22 cellular contexts compared by ENCODE assay signal in genomic region chr3:20078194-20078709, GRCh38. TPM values are rescaled to one million over a fixed set of nuclear protein-coding genes. Genes with fewer than 3 reads are reported as not detected.
DNase-seq lines count a peak whose midpoint lies in the region; ATAC-seq and TF ChIP-seq lines count a peak whose summit lies in the region.
"Had no signal": no experiment of that assay in that cellular context is flagged by ENCODE, and none has a peak within 500 bp of the region (broad histone marks: within the 10 kb centered on the region; RNA-seq: fewer than 3 reads in every experiment).

No MANE protein-coding gene starts in this region.

- no peak overlapping the region for H3K9ac ChIP-seq in IMR-90 (ENCODE audit: low read depth, low read length)
- H3K9ac ChIP-seq: neural progenitor cell had no signal

- H3K27me3 Mint-ChIP-seq in nephron progenitor cell (ENCODE audit: low read depth, poor library complexity), result peaks cover 3% of the 10 kb centered on the region
- H3K27me3 Mint-ChIP-seq: activated CD4-positive, alpha-beta memory T cell treated with anti-CD3 and anti-CD28 coated beads for 36 hours; type B pancreatic cell had no signal

- H4K5ac ChIP-seq in IMR-90 (ENCODE audit: low read depth, low read length), result peak overlapping the region; percentile 57; the same call in 1 of the 2 replicates

- dilution Hi-C loops in IMR-90 (cut with HindIII; ENCODE audit: low sequenced_read_pairs, unreplicated experiment), result no loop called here

- BruUV-seq in IMR-90 (replicated peaks; lab: Mats Ljungman, UMichigan), result no TSS peak

- no peak overlapping the region for H3K27ac ChIP-seq in IMR-90 (ENCODE audit: insufficient read depth, low read length)
- H3K27ac ChIP-seq: brain microvascular endothelial cell, HL-60, neural progenitor cell, PC-9 had no signal

- WGBS in IMR-90 (ENCODE audit: extremely low coverage in 2 of 2, insufficient read length in 1 of 2), 2 experiments, result no CpG with 5 or more reads among the region's 9 CpGs

- no peaks in the 10 kb centered on the region for H3K36me3 ChIP-seq in IMR-90 (ENCODE audit: control insufficient read depth, insufficient read depth, low read length)
- H3K36me3 ChIP-seq: brain microvascular endothelial cell, neural progenitor cell had no signal

- H3K36me3 Mint-ChIP-seq in nephron progenitor cell (ENCODE audit: low read depth), result no peaks in the 10 kb centered on the region
- H3K36me3 Mint-ChIP-seq: neural progenitor cell had no signal

- no peak overlapping the region for H3K4me3 ChIP-seq in IMR-90 (ENCODE audit: insufficient read depth, low read depth, low read length)
- H3K4me3 ChIP-seq: neural progenitor cell, PC-9 had no signal

- no peaks in the 10 kb centered on the region for H3K9me3 ChIP-seq in IMR-90 (ENCODE audit: control insufficient read depth, insufficient read depth, low read length)

- H3K18ac ChIP-seq in IMR-90 (ENCODE audit: low read depth, low read length), result peak overlapping the region; percentile 89; the same call in 1 of the 2 replicates

- H3K4me1 Mint-ChIP-seq in nephron progenitor cell, result peaks cover 55% of the 10 kb centered on the region

- peak overlapping the region; percentile 97 for H3K27ac Mint-ChIP-seq in nephron progenitor cell
- H3K27ac Mint-ChIP-seq: activated CD4-positive, alpha-beta memory T cell treated with anti-CD3 and anti-CD28 coated beads for 36 hours; neural progenitor cell; type B pancreatic cell had no signal

- no peak overlapping the region for H2AK5ac ChIP-seq in IMR-90 (ENCODE audit: low read depth, low read length)

- no peak overlapping the region for H2BK120ac ChIP-seq in IMR-90 (ENCODE audit: low read depth, low read length)

- no peak overlapping the region for H3K4ac ChIP-seq in IMR-90 (ENCODE audit: low read depth, low read length)

- H3K4me1 ChIP-seq in IMR-90 (ENCODE audit: control insufficient read depth, insufficient read depth, low read length), result no peaks in the 10 kb centered on the region; the same call in 1 of the 2 replicates

- H2BK5ac ChIP-seq in IMR-90 (ENCODE audit: low read depth, low read length, poor library complexity, severe bottlenecking), result no peak overlapping the region

- POLR2A ChIA-PET in IMR-90 (lab: Charles Lee; ENCODE audit: unreplicated experiment), result no interaction called here

- H3K9me1 ChIP-seq in IMR-90 (ENCODE audit: insufficient read depth, low read length), result peaks cover 3% of the 10 kb centered on the region; the same call in 1 of the 2 replicates

- no peak overlapping the region for H2BK20ac ChIP-seq in IMR-90 (ENCODE audit: low read depth, low read length)

- no peak overlapping the region for H2AFZ ChIP-seq in IMR-90 (replicated peaks; ENCODE audit: low read length, poor library complexity)
- H2AFZ ChIP-seq: neural progenitor cell, PC-9 had no signal

- intact Hi-C loops in IMR-90 (cut with micrococcal nuclease), result no loop called here

- no peak overlapping the region for H3K23ac ChIP-seq in IMR-90 (ENCODE audit: low read depth, low read length)

- no peak for ATAC-seq in IMR-90 (ENCODE audit: low read depth)
- ATAC-seq: sciatic nerve had no signal

- no peak overlapping the region for H3K14ac ChIP-seq in IMR-90 (replicated peaks; ENCODE audit: low read depth, low read length)

- no peak for TF ChIP-seq POLR2A in IMR-90 (IDR thresholded peaks at IDR 0.05; ENCODE audit: low read depth, low read length)

- no peak for DNase-seq in IMR-90
- peak; percentile 15 for DNase-seq in NCI-H2227 treated with DMSO at 0.1 percent for 48 hours (lab: John Stamatoyannopoulos, UW)
- peak; percentile 37 for DNase-seq in astrocyte of the hippocampus (ENCODE audit: low read depth, low spot score)
- DNase-seq in nephron progenitor cell, result no peak
- DNase-seq in stimulated activated CD4-positive, alpha-beta T cell treated with anti-CD3 and anti-CD28 coated beads, Interleukin-15, amount 100 ng/mL, for 24 hours, result no peak
- DNase-seq in activated CD4-positive, alpha-beta T cell treated with anti-CD3 and anti-CD28 coated beads, Interleukin-2, amount 50 U/mL, for 48 hours, result no peak
- no peak for DNase-seq in activated CD4-positive, alpha-beta T cell treated with anti-CD3 and anti-CD28 coated beads, Interleukin-2, amount 50 U/mL, for 1 hour
- DNase-seq: activated CD4-positive, alpha-beta memory T cell treated with anti-CD3 and anti-CD28 coated beads for 36 hours; activated CD4-positive, CD25-positive, alpha-beta regulatory T cell; activated CD8-positive, alpha-beta memory T cell treated with anti-CD3 and anti-CD28 coated beads, Interleukin-2, amount 50 U/mL, for 48 hours; activated effector memory CD4-positive, alpha-beta T cell treated with anti-CD3 and anti-CD28 coated beads, Interleukin-2, amount 50 U/mL, for 16 hours; brain microvascular endothelial cell; effector memory CD4-positive, alpha-beta T cell; EL; foreskin fibroblast; immature natural killer cell; NCI-H1092; PC-9 had no signal

- CTCF ChIA-PET in IMR-90 (lab: Yijun Ruan, JAX), result interaction anchor here (0.6 kb wide), 1 partner anchor 225 kb away, joined by 3 read pairs; no protein-coding TSS in a partner anchor

- H2AK9ac ChIP-seq in IMR-90 (replicated peaks; ENCODE audit: low read depth, low read length, poor library complexity), result no peak overlapping the region

- H3K27me3 ChIP-seq in IMR-90 (ENCODE audit: control insufficient read depth, insufficient read depth, low read length), result no peaks in the 10 kb centered on the region
- H3K27me3 ChIP-seq: brain microvascular endothelial cell, neural progenitor cell had no signal

- no peaks in the 10 kb centered on the region for H3K9me3 Mint-ChIP-seq in nephron progenitor cell
- H3K9me3 Mint-ChIP-seq: activated CD4-positive, alpha-beta memory T cell treated with anti-CD3 and anti-CD28 coated beads for 36 hours; immature natural killer cell; neural progenitor cell; type B pancreatic cell had no signal

- H4K91ac ChIP-seq in IMR-90 (ENCODE audit: insufficient read depth, low read depth, low read length), result no peak overlapping the region

- H2BK15ac ChIP-seq in IMR-90 (ENCODE audit: low read depth, low read length), result no peak overlapping the region

- in situ Hi-C loops in IMR-90 (cut with MboI; ENCODE audit: low sequenced_read_pairs), result no loop called here

- no peak overlapping the region for H3K56ac ChIP-seq in IMR-90 (ENCODE audit: extremely low read depth, insufficient read depth, low read length)

- no peak overlapping the region for H4K8ac ChIP-seq in IMR-90 (ENCODE audit: low read depth in 2 of 2, low read length in 2 of 2)

- no peaks in the 10 kb centered on the region for H4K20me1 ChIP-seq in IMR-90 (ENCODE audit: insufficient read depth, low read length)

- TF ChIP-seq RAD21 in IMR-90 (IDR thresholded peaks at IDR 0.05; ENCODE audit: low read length), result no peak

- H3K4me2 ChIP-seq in IMR-90 (ENCODE audit: low read depth, low read length), result no peak overlapping the region
- H3K4me2 ChIP-seq: neural progenitor cell, PC-9 had no signal

- TF ChIP-seq CTCF in IMR-90 (conservative IDR thresholded peaks at IDR 0.05; ENCODE audit: low read depth, low read length) (no peak), nephron progenitor cell (IDR thresholded peaks at IDR 0.05) (no peak)

- no peaks in the 10 kb centered on the region for H3K79me1 ChIP-seq in IMR-90 (ENCODE audit: low read depth in 1 of 2, low read length in 2 of 2)

- H3K4me3 Mint-ChIP-seq in nephron progenitor cell, result no peak overlapping the region
- H3K4me3 Mint-ChIP-seq: activated CD4-positive, alpha-beta memory T cell treated with anti-CD3 and anti-CD28 coated beads for 36 hours; immature natural killer cell; neural progenitor cell; type B pancreatic cell had no signal

TF ChIP-seq in IMR-90, 13 proteins besides CTCF, POLR2A, EP300 and RAD21:
- TF ChIP-seq MAFK (IDR thresholded peaks at IDR 0.05; ENCODE audit: low read depth, low read length) (no peak), RCOR1 (IDR thresholded peaks at IDR 0.05; ENCODE audit: insufficient replicate concordance, low read length) (no peak), USF2 (IDR thresholded peaks at IDR 0.05; ENCODE audit: low read depth, low read length) (no peak), NFE2L2 (IDR thresholded peaks at IDR 0.05; ENCODE audit: low read depth, low read length) (no peak), ELK1 (IDR thresholded peaks at IDR 0.05; ENCODE audit: borderline replicate concordance, low read depth, low read length) (no peak), RFX5 (IDR thresholded peaks at IDR 0.05; ENCODE audit: low read depth, low read length) (no peak), CHD1 (IDR thresholded peaks at IDR 0.05; ENCODE audit: low read depth, low read length) (no peak), MXI1 (IDR thresholded peaks at IDR 0.05; ENCODE audit: borderline replicate concordance, low read depth, low read length) (no peak), SMC3 (IDR thresholded peaks at IDR 0.05; ENCODE audit: low read depth, low read length) (no peak), BHLHE40 (IDR thresholded peaks at IDR 0.05; ENCODE audit: low read depth, low read length) (no peak)

RNA-seq across cellular contexts. Expression of gene KAT2B, which starts 38.0 kb away (rescaled TPM):
- total RNA-seq in IMR-90 (2012; rRNA removed), result 2.2 and 3.1 TPM in 2 replicates
- polyA plus RNA-seq in IMR-90 (2012; rRNA removed), result 1.6 and 2.0 TPM in 2 replicates
- 0.32 and 0.34 TPM in 2 replicates for polyA plus RNA-seq in IMR-90 (2012; cell fraction: cytosol; rRNA removed)
- 0.34 and 2.8 TPM in 2 replicates for polyA plus RNA-seq in IMR-90 (2012; cell fraction: nucleus; rRNA removed; ENCODE audit: low replicate concordance)

Comparison
In these comparisons a context has a peak if more than half of its experiments do, and no peak if none do; other contexts are left out.
1. DNase-seq: peak in NCI-H2227 treated with DMSO at 0.1 percent for 48 hours (single experiment) and astrocyte of the hippocampus (single experiment); none in IMR-90 (single experiment), nephron progenitor cell (single experiment), stimulated activated CD4-positive, alpha-beta T cell treated with anti-CD3 and anti-CD28 coated beads, Interleukin-15, amount 100 ng/mL, for 24 hours (single experiment), activated CD4-positive, alpha-beta T cell treated with anti-CD3 and anti-CD28 coated beads, Interleukin-2, amount 50 U/mL, for 48 hours (0 of 2) and activated CD4-positive, alpha-beta T cell treated with anti-CD3 and anti-CD28 coated beads, Interleukin-2, amount 50 U/mL, for 1 hour (single experiment).